8 cellular contexts compared by ENCODE assay signal in the genomic region with DNA sequence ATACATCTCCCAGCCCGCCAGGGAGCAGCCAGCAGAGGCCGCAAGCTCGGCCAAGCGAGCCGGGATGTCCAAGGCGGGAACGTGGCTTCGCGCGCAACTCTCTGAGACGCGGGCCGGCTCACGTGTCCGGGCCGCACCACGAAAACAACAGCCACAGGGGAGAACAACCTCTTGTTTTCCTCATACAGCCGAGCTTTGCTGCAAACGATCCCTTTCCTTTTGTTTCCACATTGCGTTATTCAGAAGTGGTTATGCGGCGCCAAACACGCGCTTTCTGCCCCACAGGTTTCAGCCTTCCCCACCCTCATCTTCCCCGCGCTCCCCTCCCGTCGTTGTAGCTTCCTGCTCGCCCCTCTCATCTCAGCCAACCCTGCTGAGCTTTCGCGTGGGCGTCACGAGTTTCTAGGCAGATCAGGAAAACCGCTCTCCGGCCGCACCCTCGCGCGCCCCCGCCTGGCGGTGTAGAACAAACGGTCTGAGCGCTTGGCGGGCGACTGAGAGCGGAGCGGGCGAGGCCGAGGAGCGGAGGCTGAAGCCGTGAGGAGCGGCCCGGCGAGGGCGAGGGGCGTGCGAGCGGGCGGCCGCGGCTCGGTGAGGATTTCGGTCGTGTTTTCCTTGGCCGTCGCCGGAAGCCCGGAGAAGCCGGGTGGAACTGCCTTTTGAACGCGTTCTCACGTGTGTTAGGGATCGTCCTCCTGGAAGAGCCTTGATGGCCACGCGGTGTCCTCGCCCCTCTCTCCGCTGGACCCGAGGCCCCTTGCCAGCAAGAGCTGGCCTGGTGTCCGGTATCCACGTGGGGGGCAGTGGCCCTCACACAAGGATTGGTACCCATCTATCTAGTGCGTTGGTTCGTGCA. TPM values are rescaled to one million over a fixed set of nuclear protein-coding genes. Genes with fewer than 3 reads are reported as not detected.
DNase-seq lines count a peak whose midpoint lies in the region; ATAC-seq and TF ChIP-seq lines count a peak whose summit lies in the region.

No MANE protein-coding gene starts in this region.

- in situ Hi-C loops in GM13976 (cut with MboI; ENCODE audit: low sequenced_read_pairs, unreplicated experiment), result no loop called here

- H3K36me3 Mint-ChIP-seq in activated T-helper 2 cell treated with anti-CD3 and anti-CD28 coated beads, Interferon-gamma antibody, Interleukin-2, Interleukin-4, amounts not matched to agents 10 μg/mL and 5 μg/mL and 100 μg/mL, durations not matched to agents 14 hours and 24 hours and 36 hours (ENCODE audit: low read depth), result peaks cover 6% of the 10 kb centered on the region
- H3K36me3 Mint-ChIP-seq in nephron (ENCODE audit: low read depth), result no peaks in the 10 kb centered on the region

- TF ChIP-seq CTCF in GM13976 (IDR thresholded peaks at IDR 0.05; ENCODE audit: borderline replicate concordance, control extremely low read depth, extremely low read depth, insufficient read depth, missing control alignments) (peak; percentile 86), fibroblast of the aortic adventitia (IDR thresholded peaks at IDR 0.05; ENCODE audit: insufficient read depth, low read length) (peak; percentile 56), nephron (IDR thresholded peaks at IDR 0.05; ENCODE audit: unreplicated experiment in 3 of 3) (peak; percentile 51 to 70 (median 52))

- peaks cover 17% of the 10 kb centered on the region for H3K27me3 Mint-ChIP-seq in activated T-helper 2 cell treated with anti-CD3 and anti-CD28 coated beads, Interferon-gamma antibody, Interleukin-2, Interleukin-4, amounts not matched to agents 10 μg/mL and 5 μg/mL and 100 μg/mL, durations not matched to agents 14 hours and 24 hours and 36 hours (ENCODE audit: low read depth)
- peaks cover 4% of the 10 kb centered on the region for H3K27me3 Mint-ChIP-seq in nephron (ENCODE audit: low read depth)

- peak; percentile 98 for DNase-seq in GM13976 (ENCODE audit: low spot score)
- DNase-seq in OCI-M1 (lab: John Stamatoyannopoulos, UW), result peak; percentile 89
- DNase-seq in activated T-helper 2 cell treated with anti-CD3 and anti-CD28 coated beads, Interferon-gamma antibody, Interleukin-2, Interleukin-4, amounts not matched to agents 10 μg/mL and 5 μg/mL and 100 μg/mL, durations not matched to agents 14 hours and 24 hours and 36 hours (ENCODE audit: low spot score), result peak; percentile 93
- DNase-seq in fibroblast of the aortic adventitia (ENCODE audit: low read depth), result peak; percentile 89
- DNase-seq in stimulated activated naive CD4-positive, alpha-beta T cell (lab: John Stamatoyannopoulos, UW), result peak; percentile 85 to 95 (median 91)
- no peak for DNase-seq in RKO (ENCODE audit: low spot score)

- peak; percentile 76 for ATAC-seq in HG02884 (IDR thresholded peaks at IDR 0.05; ENCODE audit: unreplicated experiment)

- peaks cover 12% of the 10 kb centered on the region for H3K9me3 Mint-ChIP-seq in activated T-helper 2 cell treated with anti-CD3 and anti-CD28 coated beads, Interferon-gamma antibody, Interleukin-2, Interleukin-4, amounts not matched to agents 10 μg/mL and 5 μg/mL and 100 μg/mL, durations not matched to agents 14 hours and 24 hours and 36 hours
- peaks cover 4% of the 10 kb centered on the region for H3K9me3 Mint-ChIP-seq in nephron

- peak overlapping the region; percentile 96 for H3K27ac Mint-ChIP-seq in activated T-helper 2 cell treated with anti-CD3 and anti-CD28 coated beads, Interferon-gamma antibody, Interleukin-2, Interleukin-4, amounts not matched to agents 10 μg/mL and 5 μg/mL and 100 μg/mL, durations not matched to agents 14 hours and 24 hours and 36 hours
- H3K27ac Mint-ChIP-seq in nephron, result peak overlapping the region; percentile 79 to 92 (median 82)

- intact Hi-C loops in activated T-helper 2 cell treated with anti-CD3 and anti-CD28 coated beads, Interferon-gamma antibody, Interleukin-2, Interleukin-4, amounts not matched to agents 10 μg/mL and 5 μg/mL and 100 μg/mL, durations not matched to agents 14 hours and 24 hours and 36 hours (cut with micrococcal nuclease), result loop anchor here (10.0 kb wide), 2 partner anchors 146 to 296 kb away; a partner anchor contains a TSS

- peak overlapping the region; percentile 56 for H3K4me3 ChIP-seq in fibroblast of the aortic adventitia (ENCODE audit: low read depth, low read length)

- peak overlapping the region; percentile 78 for H3K4me3 Mint-ChIP-seq in activated T-helper 2 cell treated with anti-CD3 and anti-CD28 coated beads, Interferon-gamma antibody, Interleukin-2, Interleukin-4, amounts not matched to agents 10 μg/mL and 5 μg/mL and 100 μg/mL, durations not matched to agents 14 hours and 24 hours and 36 hours (ENCODE audit: low read depth)
- peak overlapping the region; percentile 69 to 84 (median 73) for H3K4me3 Mint-ChIP-seq in nephron

- H3K4me1 Mint-ChIP-seq in activated T-helper 2 cell treated with anti-CD3 and anti-CD28 coated beads, Interferon-gamma antibody, Interleukin-2, Interleukin-4, amounts not matched to agents 10 μg/mL and 5 μg/mL and 100 μg/mL, durations not matched to agents 14 hours and 24 hours and 36 hours (ENCODE audit: low read depth), result peaks cover 14% of the 10 kb centered on the region
- peaks cover 9% of the 10 kb centered on the region for H3K4me1 Mint-ChIP-seq in nephron

RNA-seq across cellular contexts. Expression of a gene that starts 6.6 kb away (rescaled TPM):
- total RNA-seq in activated T-helper 2 cell treated with anti-CD3 and anti-CD28 coated beads, Interferon-gamma antibody, Interleukin-2, Interleukin-4, amounts not matched to agents 10 μg/mL and 5 μg/mL and 100 μg/mL, durations not matched to agents 14 hours and 24 hours and 36 hours, result 129 and 130 TPM in 2 replicates
- total RNA-seq in fibroblast of the aortic adventitia (ENCODE audit: low replicate concordance), result 33.9 and 50.1 TPM in 2 replicates

RNA-seq across cellular contexts. Expression of a gene that starts 21.6 kb away (rescaled TPM):
- 75.0 and 80.7 TPM in 2 replicates for total RNA-seq in activated T-helper 2 cell treated with anti-CD3 and anti-CD28 coated beads, Interferon-gamma antibody, Interleukin-2, Interleukin-4, amounts not matched to agents 10 μg/mL and 5 μg/mL and 100 μg/mL, durations not matched to agents 14 hours and 24 hours and 36 hours
- 39.8 and 80.7 TPM in 2 replicates for total RNA-seq in fibroblast of the aortic adventitia (ENCODE audit: low replicate concordance)

RNA-seq across cellular contexts. Expression of a gene that starts 21.8 kb away (rescaled TPM):
- 185 and 204 TPM in 2 replicates for total RNA-seq in activated T-helper 2 cell treated with anti-CD3 and anti-CD28 coated beads, Interferon-gamma antibody, Interleukin-2, Interleukin-4, amounts not matched to agents 10 μg/mL and 5 μg/mL and 100 μg/mL, durations not matched to agents 14 hours and 24 hours and 36 hours
- 60.9 and 68.2 TPM in 2 replicates for total RNA-seq in fibroblast of the aortic adventitia (ENCODE audit: low replicate concordance)

RNA-seq across cellular contexts. Expression of a gene that starts 24.4 kb away (rescaled TPM):
- not detected in 2 replicates for total RNA-seq in activated T-helper 2 cell treated with anti-CD3 and anti-CD28 coated beads, Interferon-gamma antibody, Interleukin-2, Interleukin-4, amounts not matched to agents 10 μg/mL and 5 μg/mL and 100 μg/mL, durations not matched to agents 14 hours and 24 hours and 36 hours
- total RNA-seq in fibroblast of the aortic adventitia (ENCODE audit: low replicate concordance), result not detected in 2 replicates

RNA-seq across cellular contexts. Expression of a gene that starts 32.7 kb away (rescaled TPM):
- not detected in 2 replicates for total RNA-seq in activated T-helper 2 cell treated with anti-CD3 and anti-CD28 coated beads, Interferon-gamma antibody, Interleukin-2, Interleukin-4, amounts not matched to agents 10 μg/mL and 5 μg/mL and 100 μg/mL, durations not matched to agents 14 hours and 24 hours and 36 hours
- not detected in 2 replicates for total RNA-seq in fibroblast of the aortic adventitia (ENCODE audit: low replicate concordance)
